19 cellular contexts compared by ENCODE assay signal in the genomic region with DNA sequence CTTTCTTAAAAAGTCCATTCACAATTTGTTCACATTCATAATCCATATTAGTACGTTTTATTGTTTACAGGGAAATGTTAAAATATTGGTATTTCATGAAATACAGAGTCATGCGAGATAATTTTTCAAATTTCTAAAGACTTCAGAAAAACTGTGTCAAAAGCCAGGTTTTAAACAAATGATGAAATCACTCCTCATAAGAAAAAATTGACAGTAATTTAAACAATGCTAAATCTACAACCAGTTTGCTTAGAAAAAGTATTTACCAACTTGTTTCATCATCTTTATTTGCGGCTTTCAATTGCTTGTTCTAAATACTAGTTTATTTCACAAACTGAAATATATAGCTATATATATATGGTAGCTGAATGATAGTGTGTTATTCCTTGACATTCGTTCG. TPM values are rescaled to one million over a fixed set of nuclear protein-coding genes. Genes with fewer than 3 reads are reported as not detected.
A peak's percentile ranks its signal among the peaks of the same experiment; 100 is the strongest.
DNase-seq lines count a peak whose midpoint lies in the region; ATAC-seq and TF ChIP-seq lines count a peak whose summit lies in the region.
"Had no signal": no experiment of that assay in that cellular context is flagged by ENCODE, and none has a peak within 500 bp of the region (broad histone marks: within the 10 kb centered on the region; RNA-seq: fewer than 3 reads in every experiment).

No MANE protein-coding gene starts in this region.

- TF ChIP-seq CTCF in RWPE2 (IDR thresholded peaks at IDR 0.05; ENCODE audit: poor library complexity, severe bottlenecking) (no peak), smooth muscle cell (IDR thresholded peaks at IDR 0.05; ENCODE audit: borderline replicate concordance, insufficient read depth, poor library complexity, severe bottlenecking) (no peak)

- peaks cover 0 to 13% (median 5%) of the 10 kb centered on the region in 7 donors for H3K4me1 Mint-ChIP-seq in naive thymus-derived CD4-positive, alpha-beta T cell

- H3K9me3 ChIP-seq in RWPE2 (ENCODE audit: severe bottlenecking) = no peaks in the 10 kb centered on the region
- no peaks in the 10 kb centered on the region for H3K9me3 ChIP-seq in endocrine pancreas (ENCODE audit: control insufficient read depth, low read length)
- no peaks in the 10 kb centered on the region for H3K9me3 ChIP-seq in smooth muscle cell (replicated peaks; ENCODE audit: low read depth)
- H3K9me3 ChIP-seq in naive thymus-derived CD4-positive, alpha-beta T cell (ENCODE audit: control insufficient read depth in 2 of 3, low read length in 3 of 3) = no peaks in the 10 kb centered on the region

- no peak for ATAC-seq in RWPE2 (ENCODE audit: low read depth)
- no peak for ATAC-seq in HG02623 (IDR thresholded peaks at IDR 0.05; ENCODE audit: unreplicated experiment)
- ATAC-seq in naive thymus-derived CD4-positive, alpha-beta T cell = no peak
- ATAC-seq: CD8-positive, alpha-beta T cell had no signal

- H3K4me3 ChIP-seq in RWPE2 (ENCODE audit: severe bottlenecking) (no peak overlapping the region), endocrine pancreas (ENCODE audit: control insufficient read depth, insufficient read depth, low read length) (peak overlapping the region; percentile 67), smooth muscle cell (no peak overlapping the region)
- H3K4me3 ChIP-seq in naive thymus-derived CD4-positive, alpha-beta T cell (ENCODE audit: low read length) = no peak overlapping the region
- H3K4me3 ChIP-seq: SK-N-MC had no signal

- DNase-seq in DMS79 treated with DMSO at 0.1 percent for 48 hours (lab: John Stamatoyannopoulos, UW) (peak; percentile 76), DMS79 (lab: John Stamatoyannopoulos, UW) (no peak), RWPE2 (ENCODE audit: low spot score) (no peak), smooth muscle cell (lab: John Stamatoyannopoulos, UW; ENCODE audit: unreplicated experiment) (no peak), NCI-H82 treated with DMSO at 0.1 percent for 48 hours (lab: John Stamatoyannopoulos, UW; ENCODE audit: unreplicated experiment) (no peak)
- no peak for DNase-seq in naive thymus-derived CD4-positive, alpha-beta T cell
- DNase-seq: AML-193; CD8-positive, alpha-beta T cell; NCI-H2029 treated with DMSO at 0.1 percent for 48 hours; NCI-H510A treated with DMSO at 0.1 percent for 48 hours; RPMI8226; SHP77 treated with DMSO at 0.1 percent for 48 hours had no signal

- H4K20me1 ChIP-seq in smooth muscle cell (ENCODE audit: low read depth) = no peaks in the 10 kb centered on the region

- H3K79me2 ChIP-seq in smooth muscle cell (ENCODE audit: low read depth) = no peaks in the 10 kb centered on the region

- H2AFZ ChIP-seq in smooth muscle cell (ENCODE audit: low read depth) = no peak overlapping the region

- 95% methylated on average over 5 of the region's 5 CpGs for WGBS in smooth muscle cell (ENCODE audit: low lambda C conversion rate)

- H3K27me3 Mint-ChIP-seq in naive thymus-derived CD4-positive, alpha-beta T cell = peaks cover 38 to 57% (median 45%) of the 10 kb centered on the region in 5 donors

- CTCF ChIA-PET in naive thymus-derived CD4-positive, alpha-beta T cell (lab: Charles Lee) = no interaction called here

- POLR2A ChIA-PET in naive thymus-derived CD4-positive, alpha-beta T cell (lab: Charles Lee) = no interaction called here

- no peak overlapping the region for H3K9ac ChIP-seq in endocrine pancreas (ENCODE audit: control insufficient read depth, insufficient read depth, low read length)
- H3K9ac ChIP-seq in smooth muscle cell (ENCODE audit: low read depth) = no peak overlapping the region
- H3K9ac ChIP-seq: KMS-11 had no signal

- H3K4me1 ChIP-seq in RWPE2 (ENCODE audit: insufficient read depth, poor library complexity, severe bottlenecking) (peaks cover 13% of the 10 kb centered on the region), endocrine pancreas (ENCODE audit: control insufficient read depth, insufficient read depth, low read length) (peaks cover 7% of the 10 kb centered on the region), smooth muscle cell (ENCODE audit: low read depth) (no peaks in the 10 kb centered on the region)
- no peaks in the 10 kb centered on the region for H3K4me1 ChIP-seq in naive thymus-derived CD4-positive, alpha-beta T cell (ENCODE audit: control insufficient read depth in 2 of 2, insufficient read depth in 2 of 2, low read length in 2 of 2)

- peak overlapping the region; percentile 99 for H3K4me2 ChIP-seq in smooth muscle cell
- H3K4me2 ChIP-seq: KMS-11 had no signal

- no peaks in the 10 kb centered on the region for H3K36me3 Mint-ChIP-seq in naive thymus-derived CD4-positive, alpha-beta T cell
- H3K36me3 Mint-ChIP-seq: CD8-positive, alpha-beta T cell had no signal

- peak overlapping the region in 1 of 10 donors; percentile 46 for H3K4me3 Mint-ChIP-seq in naive thymus-derived CD4-positive, alpha-beta T cell

- intact Hi-C loops in naive thymus-derived CD4-positive, alpha-beta T cell (cut with micrococcal nuclease) = no loop called here

- no peak overlapping the region for H3K27ac Mint-ChIP-seq in naive thymus-derived CD4-positive, alpha-beta T cell
- H3K27ac Mint-ChIP-seq: CD8-positive, alpha-beta T cell had no signal

- peaks cover 0 to 4% (median 0%) of the 10 kb centered on the region in 11 donors for H3K9me3 Mint-ChIP-seq in naive thymus-derived CD4-positive, alpha-beta T cell
- H3K9me3 Mint-ChIP-seq: CD8-positive, alpha-beta T cell had no signal

- H3K27me3 ChIP-seq in RWPE2 (ENCODE audit: insufficient read depth, poor library complexity, severe bottlenecking) = no peaks in the 10 kb centered on the region
- H3K27me3 ChIP-seq in endocrine pancreas (ENCODE audit: control insufficient read depth, insufficient read depth, low read length) = no peaks in the 10 kb centered on the region
- H3K27me3 ChIP-seq in smooth muscle cell (ENCODE audit: low read depth) = peaks cover 27% of the 10 kb centered on the region
- peaks cover 0 to 7% of the 10 kb centered on the region in 2 donors for H3K27me3 ChIP-seq in naive thymus-derived CD4-positive, alpha-beta T cell (ENCODE audit: control insufficient read depth in 2 of 2, insufficient read depth in 2 of 2, low read length in 2 of 2)

- H3F3A ChIP-seq in smooth muscle cell (ENCODE audit: low read depth) = no peaks in the 10 kb centered on the region

- peak overlapping the region; percentile 36 for H3K27ac ChIP-seq in RWPE2 (ENCODE audit: poor library complexity, severe bottlenecking)
- H3K27ac ChIP-seq in smooth muscle cell (ENCODE audit: low read depth) = no peak overlapping the region
- no peak overlapping the region for H3K27ac ChIP-seq in naive thymus-derived CD4-positive, alpha-beta T cell (ENCODE audit: low read depth, low read length)
- H3K27ac ChIP-seq: 22Rv1, KMS-11, SK-N-MC had no signal

- H3K36me3 ChIP-seq in RWPE2 (ENCODE audit: low read depth) (no peaks in the 10 kb centered on the region), endocrine pancreas (ENCODE audit: control insufficient read depth, insufficient read depth, low read length) (no peaks in the 10 kb centered on the region), smooth muscle cell (ENCODE audit: low read depth) (no peaks in the 10 kb centered on the region)
- H3K36me3 ChIP-seq in naive thymus-derived CD4-positive, alpha-beta T cell (ENCODE audit: control insufficient read depth in 2 of 3, insufficient read depth in 3 of 3, low read length in 3 of 3) = no peaks in the 10 kb centered on the region

RNA-seq across cellular contexts. Expression of gene NALCN, which starts 1.2 kb away (rescaled TPM):
- 6.0 and 7.3 TPM in 2 replicates for total RNA-seq in smooth muscle cell
- 3.2 and 4.1 TPM in 2 replicates for polyA plus RNA-seq in smooth muscle cell
- total RNA-seq in naive thymus-derived CD4-positive, alpha-beta T cell = not detected
- polyA plus RNA-seq in naive thymus-derived CD4-positive, alpha-beta T cell = not detected
- total RNA-seq: CD8-positive, alpha-beta T cell; Daoy had no signal

RNA-seq across cellular contexts. Expression of gene ITGBL1, which starts 35.0 kb away (rescaled TPM):
- 0.36 TPM in 1 of 2 replicates, not detected in the other for total RNA-seq in smooth muscle cell
- polyA plus RNA-seq in smooth muscle cell = 0.29 TPM in 1 of 2 replicates, not detected in the other
- not detected for total RNA-seq in naive thymus-derived CD4-positive, alpha-beta T cell
- not detected for polyA plus RNA-seq in naive thymus-derived CD4-positive, alpha-beta T cell
- total RNA-seq: CD8-positive, alpha-beta T cell; H1 had no signal
- polyA plus RNA-seq: H1 had no signal
